ENCODE assay signal across 20 cellular contexts in genomic region chr14:74704656-74705055, GRCh38.
"Had no signal": no experiment of that assay in that cellular context is flagged by ENCODE, and none has a peak within 500 bp of the region (broad histone marks: within the 10 kb centered on the region; RNA-seq: fewer than 3 reads in every experiment).

No MANE protein-coding gene starts in this region.

- H3K9me3 ChIP-seq: left ventricle myocardium inferior, psoas muscle, right atrium auricular region had no signal

- H3K4me3 Mint-ChIP-seq: activated naive CD4-positive, alpha-beta T cell treated with anti-CD3 and anti-CD28 coated beads, Interleukin-2, amount 50 U/mL, for 24 hours; dendritic cell treated with granulocyte-macrophage colony-stimulating factor and Interleukin-4, amounts not matched to agents 40 ng/mL and 50 ng/mL, for 4 days; immature natural killer cell; naive thymus-derived CD4-positive, alpha-beta T cell; neural crest cell; stimulated activated naive CD8-positive, alpha-beta T cell treated with anti-CD3 and anti-CD28 coated beads, Interleukin-15, amount 100 ng/mL, for 72 hours; type B pancreatic cell had no signal

- H3K4me1 ChIP-seq: right atrium auricular region had no signal

- H3K27me3 ChIP-seq: right atrium auricular region had no signal

- DNase-seq: activated CD4-positive, alpha-beta T cell treated with anti-CD3 and anti-CD28 coated beads for 1 hour; activated gamma-delta T cell treated with Interleukin-2 at 50 U/mL for 16 hours; activated T-cell treated with anti-CD3 and anti-CD28 coated beads, Interleukin-2, amount 50 U/mL, for 1 hour; amniotic stem cell; cerebellar nuclear complex; effector CD4-positive, alpha-beta T cell; erythroblast; foreskin melanocyte; immature natural killer cell; left ventricle myocardium inferior; naive thymus-derived CD4-positive, alpha-beta T cell; psoas muscle; stimulated activated CD4-positive, alpha-beta T cell treated with anti-CD3 and anti-CD28 coated beads, Interleukin-1b, Interleukin-23, amount 100 ng/mL, for 48 hours; stimulated activated naive CD8-positive, alpha-beta T cell treated with anti-CD3 and anti-CD28 coated beads, Interleukin-15, amount 100 ng/mL, for 72 hours had no signal

- H3K9me3 Mint-ChIP-seq: immature natural killer cell had no signal

- H3K4me3 ChIP-seq: left ventricle myocardium inferior, psoas muscle, right atrium auricular region, skin epidermis had no signal

- H3K27ac ChIP-seq: left ventricle myocardium inferior, psoas muscle, right atrium auricular region, skin epidermis had no signal

- H3K27me3 Mint-ChIP-seq: activated naive CD4-positive, alpha-beta T cell treated with anti-CD3 and anti-CD28 coated beads, Interleukin-2, amount 50 U/mL, for 24 hours; dendritic cell treated with granulocyte-macrophage colony-stimulating factor and Interleukin-4, amounts not matched to agents 40 ng/mL and 50 ng/mL, for 4 days; naive thymus-derived CD4-positive, alpha-beta T cell; stimulated activated naive CD8-positive, alpha-beta T cell treated with anti-CD3 and anti-CD28 coated beads, Interleukin-15, amount 100 ng/mL, for 72 hours; type B pancreatic cell had no signal

- H3K36me3 ChIP-seq: right atrium auricular region had no signal

- H3K27ac Mint-ChIP-seq: activated naive CD4-positive, alpha-beta T cell treated with anti-CD3 and anti-CD28 coated beads, Interleukin-2, amount 50 U/mL, for 24 hours; dendritic cell treated with granulocyte-macrophage colony-stimulating factor and Interleukin-4, amounts not matched to agents 40 ng/mL and 50 ng/mL, for 4 days; stimulated activated naive CD8-positive, alpha-beta T cell treated with anti-CD3 and anti-CD28 coated beads, Interleukin-15, amount 100 ng/mL, for 72 hours had no signal

- H3K4me1 Mint-ChIP-seq: neural crest cell had no signal
